24 cellular contexts compared by ENCODE assay signal in the genomic region with DNA sequence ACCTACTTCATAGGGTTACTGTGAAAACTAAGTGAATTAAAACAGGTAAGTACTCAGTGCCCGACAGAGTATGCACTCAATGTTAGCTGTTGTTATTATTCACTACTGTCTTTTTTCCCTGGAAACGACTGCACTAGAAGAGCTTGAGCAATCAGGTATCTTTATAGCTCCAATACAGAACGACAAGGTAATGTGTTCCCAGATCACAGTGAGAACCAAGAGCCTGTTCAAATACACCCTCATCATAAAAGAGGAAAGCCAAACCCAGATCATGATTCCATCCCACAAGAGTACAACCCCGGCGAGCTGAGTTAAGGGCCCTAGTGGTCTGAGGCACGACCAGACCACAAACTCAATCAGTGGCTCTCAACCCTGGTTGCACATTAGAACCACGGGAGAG. TPM values are rescaled to one million over a fixed set of nuclear protein-coding genes. Genes with fewer than 3 reads are reported as not detected.
DNase-seq lines count a peak whose midpoint lies in the region; ATAC-seq, FAIRE-seq and TF ChIP-seq lines count a peak whose summit lies in the region.
"Had no signal": no experiment of that assay in that cellular context is flagged by ENCODE, and none has a peak within 500 bp of the region (broad histone marks: within the 10 kb centered on the region; RNA-seq: fewer than 3 reads in every experiment).

No MANE protein-coding gene starts in this region.

- H3K9me3 Mint-ChIP-seq in activated T-helper 17 cell treated with anti-CD3 and anti-CD28 coated beads, Interleukin-2, amount 50 U/mL, for 72 hours: no peaks in the 10 kb centered on the region
- no peaks in the 10 kb centered on the region for H3K9me3 Mint-ChIP-seq in nephron progenitor cell
- H3K9me3 Mint-ChIP-seq: CD4-positive, alpha-beta memory T cell; HFFc6 had no signal

- ATAC-seq in activated T-helper 17 cell treated with anti-CD3 and anti-CD28 coated beads, Interleukin-2, amount 50 U/mL, for 72 hours (replicated peaks): no peak
- ATAC-seq in GM18505 (IDR thresholded peaks at IDR 0.05; ENCODE audit: unreplicated experiment): no peak
- ATAC-seq: HepG2 had no signal

- 80% methylated on average over 7 of the region's 7 CpGs for WGBS in hepatocyte (ENCODE audit: low lambda C conversion rate, missing lambda C conversion rate)
- 55 to 59% methylated on average over 2 to 7 of the region's 7 CpGs for WGBS in transverse colon (ENCODE audit: low coverage in 1 of 2), 2 donors

- no peaks in the 10 kb centered on the region for H3K9me2 ChIP-seq in hepatocyte (replicated peaks; ENCODE audit: insufficient read depth)

- no peak for FAIRE-seq in urothelium cell line (lab: Jason Lieb, UNC)
- FAIRE-seq: A204.1, D721Med, GM12892, GM19239, H1, HepG2, HTR-8/SVneo had no signal

- DNase-seq in hepatocyte (ENCODE audit: low spot score) (no peak), nephron progenitor cell (no peak), transverse colon (no peak), HAP-1 (ENCODE audit: low spot score in 2 of 2) (no peak), urothelium cell line (ENCODE audit: low spot score) (no peak)
- DNase-seq: CD4-positive, alpha-beta memory T cell; COR-L47; DMS153; DMS79 treated with DMSO at 0.1 percent for 48 hours; EL; GDM1; HCEC 1CT; HFFc6 had no signal

- peaks cover 30% of the 10 kb centered on the region for H3K79me2 ChIP-seq in hepatocyte

- in situ Hi-C loops in transverse colon (cut with MboI; ENCODE audit: low pct_ligation_motif_present in 1 of 4, low pct_unique_long_range_greater_than_20kb in 1 of 4, low sequenced_read_pairs in 3 of 4): no loop called here
- in situ Hi-C loops in HAP-1 (cut with MboI; ENCODE audit: low sequenced_read_pairs): no loop called here

- no peak overlapping the region for H3K4me2 ChIP-seq in hepatocyte

- peaks cover 9% of the 10 kb centered on the region for H4K20me1 ChIP-seq in hepatocyte (ENCODE audit: insufficient read depth, poor library complexity, severe bottlenecking)

- TF ChIP-seq EP300 in transverse colon (IDR thresholded peaks at IDR 0.05; ENCODE audit: low read depth): no peak

- no peak for TF ChIP-seq POLR2A in transverse colon (IDR thresholded peaks at IDR 0.05)
- TF ChIP-seq POLR2A in GM18505 (IDR thresholded peaks at IDR 0.05; ENCODE audit: borderline replicate concordance, extremely low read depth, insufficient read depth, insufficient read length): no peak

- peak overlapping the region; percentile 47 for H3K27ac ChIP-seq in hepatocyte
- H3K27ac ChIP-seq in transverse colon: peak overlapping the region; percentile 23 to 70 (median 48)
- H3K27ac ChIP-seq: C4-2B had no signal

- H3K36me3 ChIP-seq in hepatocyte (replicated peaks; ENCODE audit: insufficient read depth, low read depth): no peaks in the 10 kb centered on the region
- H3K36me3 ChIP-seq in transverse colon: peaks cover 0 to 43% (median 13%) of the 10 kb centered on the region in 4 donors
- H3K36me3 ChIP-seq in HAP-1 (replicated peaks): peaks cover 76% of the 10 kb centered on the region

- no peak overlapping the region for H2AFZ ChIP-seq in hepatocyte

- H3K4me3 ChIP-seq in hepatocyte (no peak overlapping the region), transverse colon (no peak overlapping the region), HAP-1 (no peak overlapping the region)

- H3K4me1 ChIP-seq in hepatocyte (ENCODE audit: insufficient read depth) (peaks cover 20% of the 10 kb centered on the region), transverse colon (peaks cover 0 to 44% (median 28%) of the 10 kb centered on the region in 4 donors), HAP-1 (peaks cover 3% of the 10 kb centered on the region)

- H3K27ac Mint-ChIP-seq in activated T-helper 17 cell treated with anti-CD3 and anti-CD28 coated beads, Interleukin-2, amount 50 U/mL, for 72 hours: peak overlapping the region; percentile 31
- H3K27ac Mint-ChIP-seq in nephron progenitor cell: peak overlapping the region; percentile 74
- H3K27ac Mint-ChIP-seq: B cell, HFFc6 had no signal

- H3K36me3 Mint-ChIP-seq in activated T-helper 17 cell treated with anti-CD3 and anti-CD28 coated beads, Interleukin-2, amount 50 U/mL, for 72 hours (ENCODE audit: low read depth): peaks cover 95% of the 10 kb centered on the region
- peaks cover 48% of the 10 kb centered on the region for H3K36me3 Mint-ChIP-seq in nephron progenitor cell (ENCODE audit: low read depth)

- H3K4me3 Mint-ChIP-seq in activated T-helper 17 cell treated with anti-CD3 and anti-CD28 coated beads, Interleukin-2, amount 50 U/mL, for 72 hours: no peak overlapping the region
- H3K4me3 Mint-ChIP-seq in nephron progenitor cell: no peak overlapping the region
- H3K4me3 Mint-ChIP-seq: B cell; CD4-positive, alpha-beta memory T cell; HFFc6 had no signal

- intact Hi-C loops in transverse colon (cut with DNase I; ENCODE audit: low total_unique reads): no loop called here

- TF ChIP-seq CTCF in hepatocyte (IDR thresholded peaks at IDR 0.05; ENCODE audit: poor library complexity) (no peak), nephron progenitor cell (IDR thresholded peaks at IDR 0.05) (no peak), transverse colon (IDR thresholded peaks at IDR 0.05) (no peak)

- H3K27me3 Mint-ChIP-seq in activated T-helper 17 cell treated with anti-CD3 and anti-CD28 coated beads, Interleukin-2, amount 50 U/mL, for 72 hours: no peaks in the 10 kb centered on the region
- no peaks in the 10 kb centered on the region for H3K27me3 Mint-ChIP-seq in nephron progenitor cell (ENCODE audit: low read depth, poor library complexity)
- H3K27me3 Mint-ChIP-seq: B cell; CD4-positive, alpha-beta memory T cell had no signal

- H3K9me3 ChIP-seq in hepatocyte (ENCODE audit: low read depth): no peaks in the 10 kb centered on the region
- no peaks in the 10 kb centered on the region for H3K9me3 ChIP-seq in transverse colon
- H3K9me3 ChIP-seq in HAP-1: no peaks in the 10 kb centered on the region

- H3K27me3 ChIP-seq in hepatocyte: no peaks in the 10 kb centered on the region
- H3K27me3 ChIP-seq in transverse colon: no peaks in the 10 kb centered on the region
- H3K27me3 ChIP-seq in HAP-1 (ENCODE audit: low read depth): no peaks in the 10 kb centered on the region

- peaks cover 5% of the 10 kb centered on the region for H3K4me1 Mint-ChIP-seq in activated T-helper 17 cell treated with anti-CD3 and anti-CD28 coated beads, Interleukin-2, amount 50 U/mL, for 72 hours
- H3K4me1 Mint-ChIP-seq in nephron progenitor cell: peaks cover 55% of the 10 kb centered on the region

RNA-seq across cellular contexts. Expression of gene MRPS18A, which starts 9.8 kb away (rescaled TPM):
- 10 to 100 TPM; 31.2 to 46.7 TPM for total RNA-seq in activated T-helper 17 cell treated with anti-CD3 and anti-CD28 coated beads, Interleukin-2, amount 50 U/mL, for 72 hours
- 46.1 and 53.1 TPM in 2 replicates for total RNA-seq in hepatocyte
- polyA plus RNA-seq in hepatocyte: 68.8 and 71.1 TPM in 2 replicates
- 10 to 100 TPM; 25.4 to 48.6 (median 40.3) TPM for total RNA-seq in transverse colon

RNA-seq across cellular contexts. Expression of gene RSPH9, which starts 32.9 kb away (rescaled TPM):
- total RNA-seq in activated T-helper 17 cell treated with anti-CD3 and anti-CD28 coated beads, Interleukin-2, amount 50 U/mL, for 72 hours: under 1 TPM; 0.09 to 0.66 TPM
- total RNA-seq in hepatocyte (0.08 and 0.73 TPM in 2 replicates), transverse colon (not detected)
- 1.8 and 2.8 TPM in 2 replicates for polyA plus RNA-seq in hepatocyte
- total RNA-seq: B cell; CD4-positive, alpha-beta memory T cell had no signal
- polyA plus RNA-seq: HepG2 had no signal

RNA-seq across cellular contexts. Expression of gene MAD2L1BP, which starts 42.1 kb away (rescaled TPM):
- total RNA-seq in activated T-helper 17 cell treated with anti-CD3 and anti-CD28 coated beads, Interleukin-2, amount 50 U/mL, for 72 hours: 10 to 100 TPM; 44.4 to 44.7 TPM
- 36.3 and 47.6 TPM in 2 replicates for total RNA-seq in hepatocyte
- 32.1 and 43.8 TPM in 2 replicates for polyA plus RNA-seq in hepatocyte
- 10 to 100 TPM in 3 of 4 donors, 1 to 10 TPM in 1; 10.0 to 61.0 (median 42.4) TPM for total RNA-seq in transverse colon

RNA-seq across cellular contexts. Expression of gene GTPBP2, which starts 48.7 kb away (rescaled TPM):
- total RNA-seq in activated T-helper 17 cell treated with anti-CD3 and anti-CD28 coated beads, Interleukin-2, amount 50 U/mL, for 72 hours: 10 to 100 TPM; 64.2 to 67.3 TPM
- total RNA-seq in hepatocyte (42.9 and 59.5 TPM in 2 replicates), transverse colon (100 to 1,000 TPM in 1 of 4 donors, 10 to 100 TPM in 3; 83.7 to 115 (median 86.8) TPM)
- 21.9 and 28.7 TPM in 2 replicates for polyA plus RNA-seq in hepatocyte
